35 cellular contexts compared by ENCODE assay signal in the genomic region with DNA sequence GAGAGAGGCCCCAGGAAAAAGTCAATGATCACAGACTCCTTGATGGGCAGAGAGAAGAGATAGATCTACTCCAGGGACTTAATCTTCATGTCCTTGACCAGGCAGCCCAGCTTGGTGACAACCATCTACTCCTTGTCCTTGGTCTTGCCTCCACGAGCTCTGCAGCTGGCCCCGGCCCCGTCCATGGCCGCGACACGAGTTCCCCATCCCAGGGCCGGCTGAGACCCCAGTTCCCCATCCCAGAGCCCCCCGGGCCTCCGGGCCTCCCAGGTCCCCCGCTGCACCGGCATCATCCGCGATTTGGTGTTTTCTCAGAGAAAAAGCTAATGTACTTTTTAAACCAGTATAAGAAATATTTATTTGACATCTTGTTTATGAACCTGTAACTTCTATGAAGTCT.
"Had no signal": no experiment of that assay in that cellular context is flagged by ENCODE, and none has a peak within 500 bp of the region (broad histone marks: within the 10 kb centered on the region; RNA-seq: fewer than 3 reads in every experiment).

No MANE protein-coding gene starts in this region.

- H3K9me3 ChIP-seq: adrenal gland, body of pancreas, breast epithelium had no signal

- H3K27ac Mint-ChIP-seq: activated CD4-positive, alpha-beta memory T cell treated with anti-CD3 and anti-CD28 coated beads for 36 hours; activated CD4-positive, alpha-beta T cell treated with anti-CD3 and anti-CD28 coated beads, Interleukin-2, amount 10 ng/mL, durations not matched to agents 24 days and 14 days; activated CD8-positive, alpha-beta T cell treated with anti-CD3 and anti-CD28 coated beads for 36 hours; activated naive CD4-positive, alpha-beta T cell treated with anti-CD3 and anti-CD28 coated beads for 36 hours; activated naive CD4-positive, alpha-beta T cell treated with anti-CD3 and anti-CD28 coated beads, Interleukin-2, amount 50 U/mL, for 72 hours; activated naive CD8-positive, alpha-beta T cell treated with anti-CD3 and anti-CD28 coated beads for 36 hours; activated T-cell treated with anti-CD3 and anti-CD28 coated beads, Interleukin-2, amount 50 U/mL, for 72 hours; activated T-helper 1 cell treated with anti-CD3 and anti-CD28 coated beads, Interleukin-12 subunit alpha, Interleukin-12 subunit beta, Interleukin-2, Interleukin-4 antibody, amounts not matched to agents 30 ng/mL and 10 ng/mL and 1 ng/mL, durations not matched to agents 14 hours and 24 hours and 36 hours; activated T-helper 17 cell treated with anti-CD3 and anti-CD28 coated beads, Interleukin-2, amount 50 U/mL, for 72 hours; T-helper 1 cell treated with Interleukin-12 subunit alpha and Interleukin-12 subunit beta and Interleukin-4 antibody, amounts not matched to agents 30 μg/mL and 1 μg/mL, for 36 hours; T-helper 2 cell treated with Interferon-gamma antibody and Interleukin-4, amounts not matched to agents 5 μg/mL and 100 μg/mL, for 36 hours had no signal

- H3K9me3 Mint-ChIP-seq: activated B cell treated with CpG ODN at 0.5 μM for 24 hours; activated CD4-positive, alpha-beta memory T cell treated with anti-CD3 and anti-CD28 coated beads for 36 hours; activated CD8-positive, alpha-beta T cell treated with anti-CD3 and anti-CD28 coated beads for 36 hours; activated naive CD4-positive, alpha-beta T cell treated with anti-CD3 and anti-CD28 coated beads for 36 hours; activated naive CD4-positive, alpha-beta T cell treated with anti-CD3 and anti-CD28 coated beads, Interleukin-2, amount 50 U/mL, for 72 hours; activated naive CD8-positive, alpha-beta T cell treated with anti-CD3 and anti-CD28 coated beads for 36 hours; activated T-cell treated with anti-CD3 and anti-CD28 coated beads, Interleukin-2, amount 50 U/mL, for 4 hours; activated T-cell treated with anti-CD3 and anti-CD28 coated beads, Interleukin-2, amount 50 U/mL, for 72 hours; activated T-helper 17 cell treated with anti-CD3 and anti-CD28 coated beads, Interleukin-2, amount 50 U/mL, for 72 hours had no signal

- H3K36me3 ChIP-seq: adrenal gland, brain microvascular endothelial cell, breast epithelium had no signal

- FAIRE-seq: astrocyte, TTC549 had no signal

- H3K4me3 ChIP-seq: adrenal gland, body of pancreas, breast epithelium had no signal

- ATAC-seq: activated CD8-positive, alpha-beta T cell treated with anti-CD3 and anti-CD28 coated beads for 36 hours; activated naive CD4-positive, alpha-beta T cell treated with anti-CD3 and anti-CD28 coated beads, Interleukin-2, amount 50 U/mL, for 72 hours; activated T-cell treated with anti-CD3 and anti-CD28 coated beads, Interleukin-2, amount 50 U/mL, for 4 hours; activated T-cell treated with anti-CD3 and anti-CD28 coated beads, Interleukin-2, amount 50 U/mL, for 72 hours; activated T-helper 17 cell treated with anti-CD3 and anti-CD28 coated beads, Interleukin-2, amount 50 U/mL, for 72 hours; body of pancreas had no signal

- H3K27me3 ChIP-seq: adrenal gland, body of pancreas, brain microvascular endothelial cell, breast epithelium had no signal

- DNase-seq: activated B cell treated with CpG ODN at 0.5 μM for 24 hours; activated CD4-positive, alpha-beta memory T cell treated with anti-CD3 and anti-CD28 coated beads for 36 hours; activated CD4-positive, alpha-beta T cell treated with anti-CD3 and anti-CD28 coated beads for 4 hours; activated CD4-positive, alpha-beta T cell treated with anti-CD3 and anti-CD28 coated beads, Interleukin-2, amount 10 ng/mL, durations not matched to agents 24 days and 14 days; activated CD4-positive, alpha-beta T cell treated with anti-CD3 and anti-CD28 coated beads, Interleukin-2, amount 50 U/mL, for 1 hour; activated CD4-positive, alpha-beta T cell treated with anti-CD3 and anti-CD28 coated beads, Interleukin-2, amount 50 U/mL, for 4 hours; activated CD4-positive, CD25-positive, alpha-beta regulatory T cell treated with anti-CD3 and anti-CD28 coated beads, Interleukin-2, amount 50 U/mL, for 72 hours; activated CD8-positive, alpha-beta memory T cell treated with anti-CD3 and anti-CD28 coated beads, Interleukin-2, amount 50 U/mL, for 4 hours; activated CD8-positive, alpha-beta T cell treated with anti-CD3 and anti-CD28 coated beads for 36 hours; activated effector memory CD4-positive, alpha-beta T cell treated with anti-CD3 and anti-CD28 coated beads, Interleukin-2, amount 50 U/mL, for 16 hours; activated gamma-delta T cell treated with Interleukin-2 at 50 U/mL for 16 hours; activated naive CD4-positive, alpha-beta T cell; activated naive CD4-positive, alpha-beta T cell treated with anti-CD3 and anti-CD28 coated beads for 36 hours; activated naive CD4-positive, alpha-beta T cell treated with anti-CD3 and anti-CD28 coated beads, Interleukin-2, amount 50 U/mL, for 16 hours; activated naive CD8-positive, alpha-beta T cell treated with anti-CD3 and anti-CD28 coated beads for 36 hours; activated T-cell treated with anti-CD3 and anti-CD28 coated beads for 4 hours; activated T-cell treated with anti-CD3 and anti-CD28 coated beads, Interleukin-2, amount 50 U/mL, for 1 hour; activated T-cell treated with anti-CD3 and anti-CD28 coated beads, Interleukin-2, amount 50 U/mL, for 4 hours; activated T-cell treated with anti-CD3 and anti-CD28 coated beads, Interleukin-2, amount 50 U/mL, for 72 hours; adrenal gland; amniotic stem cell; body of pancreas; brain microvascular endothelial cell; central memory CD4-positive, alpha-beta T cell; T-helper 2 cell; T-helper 9 cell had no signal

- H3K4me1 ChIP-seq: breast epithelium had no signal

- H3K27ac ChIP-seq: adrenal gland, body of pancreas, brain microvascular endothelial cell, breast epithelium, VCaP had no signal

- H3K4me3 Mint-ChIP-seq: activated B cell treated with CpG ODN at 0.5 μM for 24 hours; activated CD4-positive, alpha-beta memory T cell treated with anti-CD3 and anti-CD28 coated beads for 36 hours; activated CD4-positive, alpha-beta T cell treated with anti-CD3 and anti-CD28 coated beads, Interleukin-2, amount 10 ng/mL, durations not matched to agents 24 days and 14 days; activated CD8-positive, alpha-beta T cell treated with anti-CD3 and anti-CD28 coated beads for 36 hours; activated naive CD4-positive, alpha-beta T cell treated with anti-CD3 and anti-CD28 coated beads for 36 hours; activated naive CD8-positive, alpha-beta T cell treated with anti-CD3 and anti-CD28 coated beads for 36 hours; activated T-cell treated with anti-CD3 and anti-CD28 coated beads, Interleukin-2, amount 50 U/mL, for 4 hours; activated T-cell treated with anti-CD3 and anti-CD28 coated beads, Interleukin-2, amount 50 U/mL, for 72 hours; activated T-helper 1 cell treated with anti-CD3 and anti-CD28 coated beads, Interleukin-12 subunit alpha, Interleukin-12 subunit beta, Interleukin-2, Interleukin-4 antibody, amounts not matched to agents 30 ng/mL and 10 ng/mL and 1 ng/mL, durations not matched to agents 14 hours and 24 hours and 36 hours; activated T-helper 17 cell treated with anti-CD3 and anti-CD28 coated beads, Interleukin-2, amount 50 U/mL, for 72 hours; T-helper 1 cell treated with Interleukin-12 subunit alpha and Interleukin-12 subunit beta and Interleukin-4 antibody, amounts not matched to agents 30 μg/mL and 1 μg/mL, for 36 hours; T-helper 2 cell treated with Interferon-gamma antibody and Interleukin-4, amounts not matched to agents 5 μg/mL and 100 μg/mL, for 36 hours had no signal

- H3K27me3 Mint-ChIP-seq: activated B cell treated with CpG ODN at 0.5 μM for 24 hours; activated CD4-positive, alpha-beta memory T cell treated with anti-CD3 and anti-CD28 coated beads for 36 hours; activated CD8-positive, alpha-beta T cell treated with anti-CD3 and anti-CD28 coated beads for 36 hours; activated naive CD8-positive, alpha-beta T cell treated with anti-CD3 and anti-CD28 coated beads for 36 hours; activated T-helper 17 cell treated with anti-CD3 and anti-CD28 coated beads, Interleukin-2, amount 50 U/mL, for 72 hours had no signal
